24 cellular contexts compared by ENCODE assay signal in genomic region chr11:67670316-67671210, GRCh38. TPM values are rescaled to one million over a fixed set of nuclear protein-coding genes. Genes with fewer than 3 reads are reported as not detected.
"Had no signal": no experiment of that assay in that cellular context is flagged by ENCODE, and none has a peak within 500 bp of the region (broad histone marks: within the 10 kb centered on the region; RNA-seq: fewer than 3 reads in every experiment).

No MANE protein-coding gene starts in this region.

- DNase-seq: activated CD4-positive, alpha-beta T cell treated with anti-CD3 and anti-CD28 coated beads, Interleukin-2, amount 50 U/mL, for 1 hour; activated CD4-positive, CD25-positive, alpha-beta regulatory T cell treated with anti-CD3 and anti-CD28 coated beads, Interleukin-2, amount 50 U/mL, for 72 hours; activated effector memory CD4-positive, alpha-beta T cell treated with anti-CD3 and anti-CD28 coated beads, Interleukin-2, amount 50 U/mL, for 16 hours; activated naive CD4-positive, alpha-beta T cell treated with anti-CD3 and anti-CD28 coated beads, Interleukin-2, amount 50 U/mL, for 16 hours; activated T-cell treated with anti-CD3 and anti-CD28 coated beads, Interleukin-2, amount 50 U/mL, for 72 hours; cerebellar nuclear complex; cortex of kidney; heart right ventricle; left lung; mammary epithelial cell; mucosa of descending colon; naive thymus-derived CD4-positive, alpha-beta T cell; ovary; right lobe of liver; stimulated activated CD4-positive, alpha-beta T cell treated with anti-CD3 and anti-CD28 coated beads, Interleukin-4, amount 100 ng/mL, for 1 hour; stomach; testis had no signal

- H3K27ac Mint-ChIP-seq: activated T-cell treated with anti-CD3 and anti-CD28 coated beads, Interleukin-2, amount 50 U/mL, for 72 hours; naive thymus-derived CD4-positive, alpha-beta T cell; neural progenitor cell had no signal

- H3K27me3 Mint-ChIP-seq: naive thymus-derived CD4-positive, alpha-beta T cell had no signal

- H3K4me3 Mint-ChIP-seq: activated T-cell treated with anti-CD3 and anti-CD28 coated beads, Interleukin-2, amount 50 U/mL, for 72 hours; naive thymus-derived CD4-positive, alpha-beta T cell; neural progenitor cell had no signal

- H3K9ac ChIP-seq: neural progenitor cell had no signal

- ATAC-seq: activated T-cell treated with anti-CD3 and anti-CD28 coated beads, Interleukin-2, amount 50 U/mL, for 72 hours; gastroesophageal sphincter; heart right ventricle; left lung; mucosa of descending colon; naive thymus-derived CD4-positive, alpha-beta T cell; right lobe of liver had no signal

- H3K36me3 Mint-ChIP-seq: naive thymus-derived CD4-positive, alpha-beta T cell; neural progenitor cell had no signal

- H3K4me3 ChIP-seq: gastroesophageal sphincter, heart right ventricle, left lung, mucosa of descending colon, neural progenitor cell, ovary, right lobe of liver, smooth muscle cell, stomach, testis, upper lobe of left lung had no signal

- H3K9me3 ChIP-seq: heart right ventricle, left lung, mucosa of descending colon, ovary, right lobe of liver, stomach, testis, upper lobe of left lung had no signal

- H3K27me3 ChIP-seq: neural progenitor cell, ovary, right lobe of liver, testis, upper lobe of left lung had no signal

- H3K4me1 Mint-ChIP-seq: naive thymus-derived CD4-positive, alpha-beta T cell; neural progenitor cell had no signal

- H3K36me3 ChIP-seq: gastroesophageal sphincter, heart right ventricle, left lung, neural progenitor cell, ovary, right lobe of liver, stomach, upper lobe of left lung had no signal

- H3K9me3 Mint-ChIP-seq: activated T-cell treated with anti-CD3 and anti-CD28 coated beads, Interleukin-2, amount 50 U/mL, for 72 hours; naive thymus-derived CD4-positive, alpha-beta T cell had no signal

- H2AFZ ChIP-seq: neural progenitor cell had no signal

- H3K27ac ChIP-seq: gastroesophageal sphincter, heart right ventricle, left lung, neural progenitor cell, ovary, right lobe of liver, stomach, testis, upper lobe of left lung had no signal

- H3K4me1 ChIP-seq: gastroesophageal sphincter, heart right ventricle, left lung, neural progenitor cell, right lobe of liver, testis had no signal

- H3K4me2 ChIP-seq: neural progenitor cell, smooth muscle cell had no signal

RNA-seq across cellular contexts. Expression of gene ALDH3B2, which starts 3.9 kb away (rescaled TPM):
- total RNA-seq: activated T-cell treated with anti-CD3 and anti-CD28 coated beads, Interleukin-2, amount 50 U/mL, for 72 hours; heart right ventricle; naive thymus-derived CD4-positive, alpha-beta T cell; right lobe of liver had no signal
- polyA plus RNA-seq: naive thymus-derived CD4-positive, alpha-beta T cell; ovary had no signal

RNA-seq across cellular contexts. Expression of gene ACY3, which starts 20.0 kb away (rescaled TPM):
- total RNA-seq: bronchial epithelial cell, gastroesophageal sphincter, heart right ventricle, smooth muscle cell had no signal
- polyA plus RNA-seq: heart right ventricle, smooth muscle cell had no signal

RNA-seq across cellular contexts. Expression of gene TBX10, which starts 31.0 kb away (rescaled TPM):
- total RNA-seq: activated T-cell treated with anti-CD3 and anti-CD28 coated beads, Interleukin-2, amount 50 U/mL, for 72 hours; bronchial epithelial cell; gastroesophageal sphincter; kidney epithelial cell; left lung; mammary epithelial cell; naive thymus-derived CD4-positive, alpha-beta T cell; ovary; smooth muscle cell; stomach; upper lobe of left lung had no signal
- polyA plus RNA-seq: esophagus; heart right ventricle; mammary epithelial cell; naive thymus-derived CD4-positive, alpha-beta T cell; ovary; smooth muscle cell; stomach had no signal
